Comparison of ENCODE assay signal across 8 cellular contexts in the genomic region with DNA sequence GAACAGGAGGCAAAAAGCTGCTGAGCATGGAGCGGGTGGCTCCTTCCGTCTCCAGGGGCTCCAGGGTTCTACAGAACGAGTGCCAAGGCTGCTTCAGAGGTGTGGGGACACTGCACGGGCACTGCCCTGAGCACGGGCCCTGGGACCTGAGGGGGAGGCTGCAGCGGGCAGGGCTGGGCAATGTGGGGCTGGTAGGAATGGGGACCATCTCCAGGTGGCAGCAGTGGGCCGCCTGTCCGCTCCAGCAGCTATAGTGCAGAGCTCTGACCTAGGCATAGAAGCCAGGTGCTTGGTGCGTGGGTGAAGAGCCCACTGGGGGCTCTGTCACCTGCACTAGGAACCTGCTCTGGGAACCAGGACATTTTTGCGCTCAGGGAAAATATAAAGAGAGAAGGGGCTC. TPM values are rescaled to one million over a fixed set of nuclear protein-coding genes. Genes with fewer than 3 reads are reported as not detected.
A peak's percentile ranks its signal among the peaks of the same experiment; 100 is the strongest.
DNase-seq lines count a peak whose midpoint lies in the region; ATAC-seq, FAIRE-seq and TF ChIP-seq lines count a peak whose summit lies in the region.

No MANE protein-coding gene starts in this region.

- DNase-seq in AG09309 (ENCODE audit: low read depth) (no peak), OCI-LY7 (ENCODE audit: low spot score) (peak; percentile 83), endothelial cell of umbilical vein (ENCODE audit: low read depth, low spot score) (no peak), spleen (no peak)
- no peak for DNase-seq in stimulated activated CD4-positive, alpha-beta T cell treated with anti-CD3 and anti-CD28 coated beads, Interleukin-15, amount 100 ng/mL, for 24 hours

- TF ChIP-seq CTCF in AG09309 (IDR thresholded peaks at IDR 0.05; ENCODE audit: control insufficient read depth, insufficient read depth, low read depth, low read length, missing control alignments), result peak; percentile 34
- peak; percentile 87 for TF ChIP-seq CTCF in OCI-LY7 (conservative IDR thresholded peaks at IDR 0.05; ENCODE audit: low read length)
- TF ChIP-seq CTCF in endothelial cell of umbilical vein (IDR thresholded peaks at IDR 0.05; ENCODE audit: extremely low read depth in 1 of 2, insufficient read depth in 1 of 2, low read depth in 1 of 2, low read length in 2 of 2), result peak; percentile 6 to 45
- peak in 8 of 11 experiments; percentile 9 to 63 (median 41) for TF ChIP-seq CTCF in spleen (IDR thresholded peaks at IDR 0.05 in 8 of 11, conservative IDR thresholded peaks at IDR 0.05 in 3 of 11)

- H3K79me2 ChIP-seq in OCI-LY7 (ENCODE audit: insufficient read depth, low read depth, low read length), result no peaks in the 10 kb centered on the region
- H3K79me2 ChIP-seq in endothelial cell of umbilical vein (ENCODE audit: control insufficient read depth, insufficient read depth, low read length), result peaks cover 51% of the 10 kb centered on the region

- no TSS peak for BruUV-seq in OCI-LY7 (replicated peaks; lab: Mats Ljungman, UMichigan)
- BruUV-seq in endothelial cell of umbilical vein (replicated peaks; lab: Mats Ljungman, UMichigan), result no TSS peak

- POLR2A ChIA-PET in OCI-LY7 (lab: Charles Lee) (interaction anchor here (0.6 to 2.4 kb wide), 6 partner anchors 10 to 38 kb away, joined by 3 to 8 read pairs (median 4); no protein-coding TSS in a partner anchor), endothelial cell of umbilical vein (lab: Charles Lee) (interaction anchor here (0.7 to 2.0 kb wide), 2 partner anchors 15 to 41 kb away, joined by 3 to 6 read pairs; no protein-coding TSS in a partner anchor)

- peaks cover 51% of the 10 kb centered on the region for H3K36me3 ChIP-seq in OCI-LY7 (ENCODE audit: insufficient read depth, low read length)
- H3K36me3 ChIP-seq in endothelial cell of umbilical vein (ENCODE audit: control insufficient read depth in 2 of 2, extremely low read depth in 1 of 2, insufficient read depth in 2 of 2, low read length in 2 of 2), result peaks cover 25 to 66% of the 10 kb centered on the region in 2 experiments
- peaks cover 9 to 76% (median 63%) of the 10 kb centered on the region in 6 donors for H3K36me3 ChIP-seq in spleen

- peak; percentile 38 for FAIRE-seq in endothelial cell of umbilical vein (lab: Jason Lieb, UNC)

- no peak overlapping the region for H3K4me2 ChIP-seq in OCI-LY7 (ENCODE audit: low read length)
- no peak overlapping the region for H3K4me2 ChIP-seq in endothelial cell of umbilical vein (ENCODE audit: insufficient read depth, low read length)

- H4K20me1 ChIP-seq in OCI-LY7 (ENCODE audit: insufficient read depth, low read length), result 0 out of 2 replicates have a peak, but pooled peaks cover 7% of the 10 kb centered on the region
- H4K20me1 ChIP-seq in endothelial cell of umbilical vein (replicated peaks; ENCODE audit: control insufficient read depth, extremely low read depth, insufficient read depth, low read length), result no peaks in the 10 kb centered on the region

- H3K9me1 ChIP-seq in endothelial cell of umbilical vein (replicated peaks; ENCODE audit: control insufficient read depth, extremely low read depth, insufficient read depth, low read length), result no peaks in the 10 kb centered on the region

- no peak overlapping the region for H3K27ac ChIP-seq in OCI-LY7 (ENCODE audit: low read depth, low read length, poor library complexity, severe bottlenecking)
- H3K27ac ChIP-seq in endothelial cell of umbilical vein (ENCODE audit: insufficient read depth, low read depth, low read length), result no peak overlapping the region
- H3K27ac ChIP-seq in spleen, result peak overlapping the region in 1 of 8 donors; percentile 11

- H2AFZ ChIP-seq in OCI-LY7 (ENCODE audit: low read length) (no peak overlapping the region), endothelial cell of umbilical vein (ENCODE audit: low read depth, low read length) (no peak overlapping the region)

- CTCF ChIA-PET in OCI-LY7 (lab: Charles Lee; ENCODE audit: unreplicated experiment), result interaction anchor here (0.6 to 3.5 kb wide), 10 partner anchors 10 to 56 kb away, joined by 3 to 28 read pairs (median 6); no protein-coding TSS in a partner anchor
- CTCF ChIA-PET in endothelial cell of umbilical vein (lab: Charles Lee), result interaction anchor here (1.3 to 15.8 kb wide), 2 partner anchors 11 to 38 kb away, joined by 4 to 427 read pairs; no protein-coding TSS in a partner anchor

- intact Hi-C loops in OCI-LY7 (cut with micrococcal nuclease; ENCODE audit: unreplicated experiment), result loop anchor here (1.0 to 2.0 kb wide), 3 partner anchors 20 to 151 kb away; no protein-coding TSS in a partner anchor
- intact Hi-C loops in endothelial cell of umbilical vein (cut with micrococcal nuclease), result loop anchor here (1.0 kb wide), 1 partner anchor 40 kb away; no protein-coding TSS in a partner anchor
- intact Hi-C loops in spleen (cut with DNase I; ENCODE audit: low total_unique reads), result no loop called here

- H3K27me3 ChIP-seq in endothelial cell of umbilical vein (ENCODE audit: control insufficient read depth in 2 of 2, insufficient read depth in 2 of 2, low read length in 2 of 2) (no peaks in the 10 kb centered on the region), spleen (replicated peaks in 1 of 7) (no peaks in the 10 kb centered on the region)

- H3K4me3 ChIP-seq in AG09309 (ENCODE audit: control insufficient read depth, low read depth, low read length), result no peak overlapping the region
- H3K4me3 ChIP-seq in OCI-LY7 (ENCODE audit: low read depth, low read length, poor library complexity, severe bottlenecking), result no peak overlapping the region
- H3K4me3 ChIP-seq in endothelial cell of umbilical vein (replicated peaks in 1 of 3; ENCODE audit: insufficient read depth in 1 of 3, low read depth in 1 of 3, low read length in 3 of 3), result no peak overlapping the region
- H3K4me3 ChIP-seq in spleen, result no peak overlapping the region

- H3K9me2 ChIP-seq in OCI-LY7 (ENCODE audit: insufficient read depth, low read length), result no peaks in the 10 kb centered on the region

- H3K4me1 ChIP-seq in OCI-LY7 (ENCODE audit: insufficient read depth, low read length, poor library complexity, severe bottlenecking) (peaks cover 10% of the 10 kb centered on the region), endothelial cell of umbilical vein (ENCODE audit: control insufficient read depth, extremely low read depth, insufficient read depth, low read length) (peaks cover 23% of the 10 kb centered on the region), spleen (peaks cover 25 to 47% (median 37%) of the 10 kb centered on the region in 6 donors)

- ATAC-seq in GM18867 (IDR thresholded peaks at IDR 0.05; ENCODE audit: unreplicated experiment), result peak; percentile 76
- ATAC-seq in GM18907 (IDR thresholded peaks at IDR 0.05; ENCODE audit: unreplicated experiment), result no peak
- no peak for ATAC-seq in GM18861 (IDR thresholded peaks at IDR 0.05; ENCODE audit: unreplicated experiment)

- no peaks in the 10 kb centered on the region for H3K9me3 ChIP-seq in OCI-LY7 (ENCODE audit: low read length)
- no peaks in the 10 kb centered on the region for H3K9me3 ChIP-seq in endothelial cell of umbilical vein (replicated peaks; ENCODE audit: control insufficient read depth, insufficient read depth, low read length)
- no peaks in the 10 kb centered on the region for H3K9me3 ChIP-seq in spleen

- no peak for TF ChIP-seq POLR2A in endothelial cell of umbilical vein (IDR thresholded peaks at IDR 0.05; ENCODE audit: low read depth, low read length)
- no peak for TF ChIP-seq POLR2A in spleen (IDR thresholded peaks at IDR 0.05)

- dilution Hi-C loops in endothelial cell of umbilical vein (cut with MboI; ENCODE audit: extremely low pct_ligation_motif_present, low sequenced_read_pairs), result no loop called here

- 76 to 89% (median 86%) methylated on average over 10 of the region's 10 CpGs for WGBS in spleen, 5 donors

- H3K9ac ChIP-seq in endothelial cell of umbilical vein (replicated peaks; ENCODE audit: extremely low read depth, insufficient read depth, low read length), result no peak overlapping the region

RNA-seq across cellular contexts. Expression of a gene that starts 22.3 kb away (rescaled TPM):
- total RNA-seq in OCI-LY7 (2014; rRNA removed; shearing (Covaris generic)), result 38.4 and 45.9 TPM in 2 replicates
- 130 and 131 TPM in 2 replicates for total RNA-seq in OCI-LY7 (2022)
- total RNA-seq in endothelial cell of umbilical vein, result 249 and 252 TPM in 2 replicates
- polyA plus RNA-seq in endothelial cell of umbilical vein, result 119 and 122 TPM in 2 replicates
- polyA plus RNA-seq in endothelial cell of umbilical vein (2011; cell fraction: cytosol; rRNA removed), result 101 and 125 TPM in 2 replicates
- polyA plus RNA-seq in endothelial cell of umbilical vein (2011; cell fraction: nucleus; rRNA removed), result 462 and 531 TPM in 2 replicates
- polyA plus RNA-seq in endothelial cell of umbilical vein (2012), result 105 and 119 TPM in 2 replicates
- polyA minus RNA-seq in endothelial cell of umbilical vein, result 81.4 and 95.8 TPM in 2 replicates
- polyA minus RNA-seq in endothelial cell of umbilical vein (2011; cell fraction: cytosol; rRNA and poly(A)+ RNA removed), result 25.6 TPM
- polyA minus RNA-seq in endothelial cell of umbilical vein (2011; cell fraction: nucleus; rRNA and poly(A)+ RNA removed), result 127 and 192 TPM in 2 replicates
- 100 to 1,000 TPM in 5 of 7 donors, 10 to 100 TPM in 2; 74.9 to 158 (median 132) TPM for total RNA-seq in spleen
- 10 to 100 TPM; 39.6 to 76.7 (median 52.2) TPM for polyA plus RNA-seq in spleen

RNA-seq across cellular contexts. Expression of a gene that starts 24.4 kb away (rescaled TPM):
- 3.8 and 9.6 TPM in 2 replicates for total RNA-seq in OCI-LY7 (2014; rRNA removed; shearing (Covaris generic))
- 8.6 and 12.0 TPM in 2 replicates for total RNA-seq in OCI-LY7 (2022)
- total RNA-seq in endothelial cell of umbilical vein, result 17.9 and 20.3 TPM in 2 replicates
- polyA plus RNA-seq in endothelial cell of umbilical vein, result 17.3 and 19.8 TPM in 2 replicates
- polyA plus RNA-seq in endothelial cell of umbilical vein (2011; cell fraction: cytosol; rRNA removed), result 13.0 and 14.1 TPM in 2 replicates
- polyA plus RNA-seq in endothelial cell of umbilical vein (2011; cell fraction: nucleus; rRNA removed), result 21.7 and 24.5 TPM in 2 replicates
- polyA plus RNA-seq in endothelial cell of umbilical vein (2012), result 14.7 and 19.3 TPM in 2 replicates
- polyA minus RNA-seq in endothelial cell of umbilical vein, result 14.9 and 20.7 TPM in 2 replicates
- polyA minus RNA-seq in endothelial cell of umbilical vein (2011; cell fraction: cytosol; rRNA and poly(A)+ RNA removed), result 18.2 TPM
- polyA minus RNA-seq in endothelial cell of umbilical vein (2011; cell fraction: nucleus; rRNA and poly(A)+ RNA removed), result 7.0 and 7.5 TPM in 2 replicates
- 10 to 100 TPM; 20.2 to 66.4 (median 42.3) TPM for total RNA-seq in spleen
- 10 to 100 TPM in 1 of 3 donors, 1 to 10 TPM in 2; 8.4 to 24.1 (median 9.5) TPM for polyA plus RNA-seq in spleen

RNA-seq across cellular contexts. Expression of a gene that starts 38.8 kb away (rescaled TPM):
- 0.69 and 0.80 TPM in 2 replicates for total RNA-seq in OCI-LY7 (2014; rRNA removed; shearing (Covaris generic))
- total RNA-seq in OCI-LY7 (2022) (2.9 and 4.7 TPM in 2 replicates), endothelial cell of umbilical vein (53.6 and 55.1 TPM in 2 replicates), spleen (10 to 100 TPM; 50.6 to 84.3 (median 57.8) TPM)
- polyA plus RNA-seq in endothelial cell of umbilical vein (30.8 and 34.5 TPM in 2 replicates), spleen (100 to 1,000 TPM in 1 of 3 donors, 10 to 100 TPM in 2; 21.4 to 116 (median 64.3) TPM)
- 14.4 and 18.3 TPM in 2 replicates for polyA plus RNA-seq in endothelial cell of umbilical vein (2011; cell fraction: cytosol; rRNA removed)
- polyA plus RNA-seq in endothelial cell of umbilical vein (2011; cell fraction: nucleus; rRNA removed), result 171 and 207 TPM in 2 replicates
- polyA plus RNA-seq in endothelial cell of umbilical vein (2012), result 29.7 and 38.7 TPM in 2 replicates
- polyA minus RNA-seq in endothelial cell of umbilical vein, result 34.0 and 42.1 TPM in 2 replicates
- polyA minus RNA-seq in endothelial cell of umbilical vein (2011; cell fraction: cytosol; rRNA and poly(A)+ RNA removed), result 3.3 TPM
- polyA minus RNA-seq in endothelial cell of umbilical vein (2011; cell fraction: nucleus; rRNA and poly(A)+ RNA removed), result 57.3 and 65.6 TPM in 2 replicates

Comparison
In these comparisons a context has a peak if more than half of its experiments do, and no peak if none do; other contexts are left out.
1. CTCF ChIP-seq: peak in every context shown above with its lines; median percentile 87 in OCI-LY7; 41 in spleen; 34 in AG09309; 26 in endothelial cell of umbilical vein.